16 cellular contexts compared by ENCODE assay signal in genomic region chr19:41217741-41218140, GRCh38. TPM values are rescaled to one million over a fixed set of nuclear protein-coding genes. Genes with fewer than 3 reads are reported as not detected.
DNase-seq lines count a peak whose midpoint lies in the region; ATAC-seq and TF ChIP-seq lines count a peak whose summit lies in the region.
"Had no signal": no experiment of that assay in that cellular context is flagged by ENCODE, and none has a peak within 500 bp of the region (broad histone marks: within the 10 kb centered on the region; RNA-seq: fewer than 3 reads in every experiment).

No MANE protein-coding gene starts in this region.

- H3K9me3 ChIP-seq in heart right ventricle: no peaks in the 10 kb centered on the region
- H3K9me3 ChIP-seq in right cardiac atrium (ENCODE audit: control insufficient read depth, low read length): no peaks in the 10 kb centered on the region
- no peaks in the 10 kb centered on the region for H3K9me3 ChIP-seq in trophoblast cell (ENCODE audit: insufficient read depth, low read depth, low read length)
- H3K9me3 ChIP-seq in SK-N-SH: no peaks in the 10 kb centered on the region
- H3K9me3 ChIP-seq: neutrophil had no signal

- peaks cover 0 to 14% (median 3%) of the 10 kb centered on the region in 9 donors for H3K4me1 ChIP-seq in heart right ventricle
- peaks cover 2% of the 10 kb centered on the region for H3K4me1 ChIP-seq in right cardiac atrium (ENCODE audit: control insufficient read depth, insufficient read depth, low read length)
- peaks cover 18 to 33% of the 10 kb centered on the region in 2 experiments for H3K4me1 ChIP-seq in trophoblast cell (ENCODE audit: control insufficient read depth in 1 of 2, insufficient read depth in 2 of 2, low read length in 2 of 2)
- peaks cover 0 to 4% of the 10 kb centered on the region in 2 experiments; a peak in 1 of 4 replicates for H3K4me1 ChIP-seq in SK-N-SH (ENCODE audit: control insufficient read depth in 1 of 2, insufficient read depth in 2 of 2, low read depth in 1 of 2, low read length in 1 of 2)

- no peak overlapping the region for H3K27ac Mint-ChIP-seq in T-helper 2 cell treated with Interferon-gamma antibody and Interleukin-4, amounts not matched to agents 5 μg/mL and 100 μg/mL, for 36 hours
- H3K27ac Mint-ChIP-seq: activated CD4-positive, alpha-beta T cell treated with anti-CD3 and anti-CD28 coated beads for 36 hours; activated naive CD8-positive, alpha-beta T cell had no signal

- H3K9me3 Mint-ChIP-seq in T-helper 2 cell treated with Interferon-gamma antibody and Interleukin-4, amounts not matched to agents 5 μg/mL and 100 μg/mL, for 36 hours: no peaks in the 10 kb centered on the region
- H3K9me3 Mint-ChIP-seq: central memory CD8-positive, alpha-beta T cell had no signal

- peak overlapping the region; percentile 41 for H2BK12ac ChIP-seq in trophoblast cell (ENCODE audit: low read length)

- no peak overlapping the region for H4K12ac ChIP-seq in trophoblast cell (ENCODE audit: low read depth, low read length)

- no peak overlapping the region for H2AFZ ChIP-seq in trophoblast cell (ENCODE audit: insufficient read depth, low read length, poor library complexity)
- H2AFZ ChIP-seq in SK-N-SH (ENCODE audit: low read depth): no peak overlapping the region

- peaks cover 2% of the 10 kb centered on the region for H3K4me1 Mint-ChIP-seq in T-helper 2 cell treated with Interferon-gamma antibody and Interleukin-4, amounts not matched to agents 5 μg/mL and 100 μg/mL, for 36 hours (ENCODE audit: low read depth)

- no peak overlapping the region for H3K4me3 Mint-ChIP-seq in T-helper 2 cell treated with Interferon-gamma antibody and Interleukin-4, amounts not matched to agents 5 μg/mL and 100 μg/mL, for 36 hours
- H3K4me3 Mint-ChIP-seq: activated CD4-positive, alpha-beta T cell treated with anti-CD3 and anti-CD28 coated beads for 36 hours; activated naive CD8-positive, alpha-beta T cell; central memory CD8-positive, alpha-beta T cell had no signal

- H3K9me2 ChIP-seq in SK-N-SH: no peaks in the 10 kb centered on the region

- H3K18ac ChIP-seq in trophoblast cell (ENCODE audit: low read length): peak overlapping the region; percentile 1

- H3K27ac ChIP-seq in heart right ventricle: peak overlapping the region in 6 of 10 donors; percentile 90 to 96 (median 94)
- peak overlapping the region; percentile 68 for H3K27ac ChIP-seq in right cardiac atrium (ENCODE audit: low read length)
- no peak overlapping the region for H3K27ac ChIP-seq in trophoblast cell (ENCODE audit: low read depth, low read length)
- no peak overlapping the region for H3K27ac ChIP-seq in SK-N-SH (ENCODE audit: low read depth in 2 of 2, low read length in 1 of 2)
- H3K27ac ChIP-seq: neutrophil had no signal

- DNase-seq in heart right ventricle (no peak), Right ventricle myocardium superior (no peak), right cardiac atrium (no peak), trophoblast cell (no peak), cerebellar nuclear complex (lab: John Stamatoyannopoulos, UW) (no peak), SK-N-SH (no peak)
- DNase-seq in activated CD4-positive, alpha-beta T cell treated with anti-CD3 and anti-CD28 coated beads, Interleukin-2, amount 50 U/mL, for 1 hour: no peak
- DNase-seq in T-helper 2 cell treated with Interferon-gamma antibody and Interleukin-4, amounts not matched to agents 5 μg/mL and 100 μg/mL, for 36 hours (ENCODE audit: low spot score): no peak
- DNase-seq: activated CD4-positive, alpha-beta T cell treated with anti-CD3 and anti-CD28 coated beads for 36 hours; MM.1S; NCI-H748 treated with DMSO at 0.1 percent for 48 hours had no signal

- intact Hi-C loops in heart right ventricle (cut with DNase I) (loop anchor here in 1 of 10 donors (5.0 kb wide), 1 partner anchor 35 kb away; no protein-coding TSS in a partner anchor), Right ventricle myocardium superior (cut with DNase I) (no loop called here), right cardiac atrium (cut with DNase I) (loop anchor here in 1 of 4 donors (2.0 kb wide), 1 partner anchor 45 kb away; no protein-coding TSS in a partner anchor)

- no peak overlapping the region for H3K14ac ChIP-seq in trophoblast cell (ENCODE audit: low read length)

- no peak overlapping the region for H2AK5ac ChIP-seq in trophoblast cell (ENCODE audit: low read length)

- ATAC-seq in heart right ventricle (no peak), Right ventricle myocardium superior (ENCODE audit: poor library complexity) (no peak), right cardiac atrium (no peak)
- ATAC-seq: activated CD4-positive, alpha-beta T cell treated with anti-CD3 and anti-CD28 coated beads for 36 hours; left lobe of liver had no signal

- H3K79me2 ChIP-seq in trophoblast cell (ENCODE audit: control insufficient read depth, insufficient read depth, low read length, poor library complexity): peaks cover 9% of the 10 kb centered on the region
- H3K79me2 ChIP-seq in SK-N-SH (ENCODE audit: insufficient read depth): peaks cover 44% of the 10 kb centered on the region

- H3K36me3 Mint-ChIP-seq in T-helper 2 cell treated with Interferon-gamma antibody and Interleukin-4, amounts not matched to agents 5 μg/mL and 100 μg/mL, for 36 hours (ENCODE audit: low read depth): no peaks in the 10 kb centered on the region
- H3K36me3 Mint-ChIP-seq: activated naive CD8-positive, alpha-beta T cell had no signal

- peaks cover 44% of the 10 kb centered on the region for H3K27me3 Mint-ChIP-seq in T-helper 2 cell treated with Interferon-gamma antibody and Interleukin-4, amounts not matched to agents 5 μg/mL and 100 μg/mL, for 36 hours (ENCODE audit: low read depth)

- CTCF ChIA-PET in SK-N-SH (lab: Yijun Ruan, JAX): no interaction called here

- no peak overlapping the region for H2BK120ac ChIP-seq in trophoblast cell (ENCODE audit: insufficient read depth, low read length, poor library complexity)

- H3K36me3 ChIP-seq in heart right ventricle: peaks cover 0 to 16% (median 0%) of the 10 kb centered on the region in 9 donors
- H3K36me3 ChIP-seq in trophoblast cell (ENCODE audit: control insufficient read depth in 1 of 2, insufficient read depth in 2 of 2, low read length in 2 of 2): peaks cover 18% of the 10 kb centered on the region in 2 experiments
- peaks cover 0 to 6% of the 10 kb centered on the region in 2 experiments for H3K36me3 ChIP-seq in SK-N-SH (replicated peaks in 1 of 2; ENCODE audit: control insufficient read depth in 1 of 2, insufficient read depth in 2 of 2, low read length in 1 of 2)
- H3K36me3 ChIP-seq: neutrophil had no signal

- peak overlapping the region in 1 of 10 donors; percentile 68 for H3K4me3 ChIP-seq in heart right ventricle
- no peak overlapping the region for H3K4me3 ChIP-seq in right cardiac atrium (ENCODE audit: low read length)
- H3K4me3 ChIP-seq in trophoblast cell (ENCODE audit: low read depth, low read length): no peak overlapping the region
- H3K4me3 ChIP-seq in SK-N-SH (ENCODE audit: low read depth in 2 of 2, low read length in 1 of 2): no peak overlapping the region

- no peak for TF ChIP-seq EP300 in SK-N-SH (IDR thresholded peaks at IDR 0.05; ENCODE audit: borderline replicate concordance in 1 of 2, low read depth in 1 of 2, low read length in 1 of 2)

- no peak overlapping the region for H3K23ac ChIP-seq in trophoblast cell (ENCODE audit: low read length)

- H3K27me3 ChIP-seq in heart right ventricle (peaks cover 0 to 31% (median 5%) of the 10 kb centered on the region in 7 donors), right cardiac atrium (ENCODE audit: control insufficient read depth, insufficient read depth) (no peaks in the 10 kb centered on the region), trophoblast cell (ENCODE audit: insufficient read depth, low read length) (no peaks in the 10 kb centered on the region), SK-N-SH (ENCODE audit: insufficient read depth) (no peaks in the 10 kb centered on the region)

- no peak overlapping the region for H3K4ac ChIP-seq in trophoblast cell (ENCODE audit: low read depth, low read length)

- peak overlapping the region; percentile 45 for H3K9ac ChIP-seq in trophoblast cell (ENCODE audit: low read length)
- H3K9ac ChIP-seq in SK-N-SH: no peak overlapping the region

- POLR2A ChIA-PET in SK-N-SH (lab: Yijun Ruan, JAX): no interaction called here

- peaks cover 30% of the 10 kb centered on the region for H3K79me1 ChIP-seq in trophoblast cell (ENCODE audit: low read length)

- H3K4me2 ChIP-seq in trophoblast cell (ENCODE audit: low read length): no peak overlapping the region
- H3K4me2 ChIP-seq in SK-N-SH: no peak overlapping the region

- 70 to 76% methylated on average over 7 of the region's 7 CpGs for WGBS in heart right ventricle, 2 donors
- 70% methylated on average over 7 of the region's 7 CpGs for WGBS in right cardiac atrium
- no CpG with 5 or more reads among the region's 7 CpGs for WGBS in trophoblast cell (ENCODE audit: extremely low coverage, insufficient coverage, insufficient read length)
- WGBS in SK-N-SH (ENCODE audit: low lambda C conversion rate): 77% methylated on average over 5 of the region's 7 CpGs

- no peak overlapping the region for H2BK5ac ChIP-seq in trophoblast cell (ENCODE audit: low read depth, low read length, poor library complexity)

- peak overlapping the region; percentile 74 for H4K91ac ChIP-seq in trophoblast cell (ENCODE audit: low read depth, low read length)

- H3F3A ChIP-seq in SK-N-SH (replicated peaks; ENCODE audit: insufficient read depth): peaks cover 17% of the 10 kb centered on the region

- TF ChIP-seq RAD21 in SK-N-SH (IDR thresholded peaks at IDR 0.05; ENCODE audit: low read length): no peak

- H4K8ac ChIP-seq in trophoblast cell (ENCODE audit: low read depth, low read length): no peak overlapping the region

- TF ChIP-seq CTCF in heart right ventricle (IDR thresholded peaks at IDR 0.05): no peak
- no peak for TF ChIP-seq CTCF in SK-N-SH (IDR thresholded peaks at IDR 0.05)

- no peaks in the 10 kb centered on the region for H4K20me1 ChIP-seq in SK-N-SH (ENCODE audit: insufficient read depth)

RNA-seq across cellular contexts. Expression of gene AXL, which starts 1.3 kb away (rescaled TPM):
- total RNA-seq in heart right ventricle (10 to 100 TPM in 4 of 10 donors, 1 to 10 TPM in 6; 6.5 to 22.8 (median 9.8) TPM), Right ventricle myocardium superior (18.0 TPM), right cardiac atrium (10 to 100 TPM; 30.2 to 43.6 (median 38.5) TPM)
- polyA plus RNA-seq in heart right ventricle (10 to 100 TPM in 1 of 2 donors, 1 to 10 TPM in 1; 7.9 to 13.0 TPM), right cardiac atrium (12.3 TPM), SK-N-SH (2012; rRNA removed) (78.8 and 82.6 TPM in 2 replicates)
- polyA plus RNA-seq in trophoblast cell (2013): 76.6 and 78.9 TPM in 2 replicates
- polyA plus RNA-seq in SK-N-SH (2012; cell fraction: cytosol; rRNA removed): 47.4 and 58.0 TPM in 2 replicates
- 71.7 and 77.3 TPM in 2 replicates for polyA plus RNA-seq in SK-N-SH (2012; cell fraction: nucleus; rRNA removed)
- total RNA-seq: T-helper 2 cell treated with Interferon-gamma antibody and Interleukin-4, amounts not matched to agents 100 ng/mL and 5 ng/mL, for 36 hours had no signal

RNA-seq across cellular contexts. Expression of gene CYP2S1, which starts 24.7 kb away (rescaled TPM):
- total RNA-seq in heart right ventricle (1 to 10 TPM in 1 of 10 donors, under 1 TPM in 4, not detected in 5; 0.42 to 1.1 (median 0.59) TPM), Right ventricle myocardium superior (0.56 TPM), right cardiac atrium (1 to 10 TPM; 1.1 to 1.7 (median 1.2) TPM)
- polyA plus RNA-seq in heart right ventricle (under 1 TPM; 0.29 to 0.30 TPM), right cardiac atrium (0.14 TPM), SK-N-SH (2012; rRNA removed) (0.50 and 0.67 TPM in 2 replicates)
- polyA plus RNA-seq in trophoblast cell (2013): 10.3 and 11.2 TPM in 2 replicates
- 0.67 and 0.73 TPM in 2 replicates for polyA plus RNA-seq in SK-N-SH (2012; cell fraction: cytosol; rRNA removed)
- 0.98 and 0.99 TPM in 2 replicates for polyA plus RNA-seq in SK-N-SH (2012; cell fraction: nucleus; rRNA removed)

RNA-seq across cellular contexts. Expression of gene HNRNPUL1, which starts 46.4 kb away (rescaled TPM):
- total RNA-seq in heart right ventricle (100 to 1,000 TPM; 101 to 151 (median 108) TPM), Right ventricle myocardium superior (114 TPM), right cardiac atrium (100 to 1,000 TPM; 134 to 152 (median 141) TPM)
- polyA plus RNA-seq in heart right ventricle (10 to 100 TPM; 55.5 to 65.6 TPM), right cardiac atrium (89.4 TPM), SK-N-SH (2012; rRNA removed) (34.2 and 41.5 TPM in 2 replicates)
- 233 and 238 TPM in 2 replicates for polyA plus RNA-seq in trophoblast cell (2013)
- 32.5 and 33.9 TPM in 2 replicates for polyA plus RNA-seq in SK-N-SH (2012; cell fraction: cytosol; rRNA removed)
- 35.8 and 43.2 TPM in 2 replicates for polyA plus RNA-seq in SK-N-SH (2012; cell fraction: nucleus; rRNA removed)

Comparison
In these comparisons a context has a peak if more than half of its experiments do, and no peak if none do; other contexts are left out.
1. H3K27ac ChIP-seq: peak in heart right ventricle (6 of 10) and right cardiac atrium (single experiment); none in trophoblast cell (single experiment) and SK-N-SH (0 of 2).